20 cellular contexts compared by ENCODE assay signal in genomic region chr3:122364508-122364907, GRCh38. TPM values are rescaled to one million over a fixed set of nuclear protein-coding genes. Genes with fewer than 3 reads are reported as not detected.
DNase-seq lines count a peak whose midpoint lies in the region; ATAC-seq, FAIRE-seq and TF ChIP-seq lines count a peak whose summit lies in the region.
"Had no signal": no experiment of that assay in that cellular context is flagged by ENCODE, and none has a peak within 500 bp of the region (broad histone marks: within the 10 kb centered on the region; RNA-seq: fewer than 3 reads in every experiment).

No MANE protein-coding gene starts in this region.

- intact Hi-C loops in GM12878 (cut with micrococcal nuclease; ENCODE audit: unreplicated experiment) (no loop called here), stomach (cut with DNase I; ENCODE audit: low total_unique reads) (no loop called here)
- intact Hi-C loops in CD4-positive, alpha-beta T cell (cut with DNase I, micrococcal nuclease) = no loop called here

- peaks cover 42% of the 10 kb centered on the region for H3K36me3 ChIP-seq in OCI-LY3 (replicated peaks; ENCODE audit: low read depth, low read length)
- H3K36me3 ChIP-seq in GM12878 (ENCODE audit: control insufficient read depth in 2 of 2, insufficient read depth in 2 of 2, low read length in 1 of 2) = peaks cover 4 to 15% of the 10 kb centered on the region in 2 experiments
- H3K36me3 ChIP-seq in stomach = peaks cover 7 to 82% (median 64%) of the 10 kb centered on the region in 4 donors

- no peaks in the 10 kb centered on the region for H3K79me2 ChIP-seq in OCI-LY3 (ENCODE audit: low read length)
- no peaks in the 10 kb centered on the region for H3K79me2 ChIP-seq in GM12878 (ENCODE audit: control insufficient read depth, insufficient read depth, low read length)

- peaks cover 89% of the 10 kb centered on the region for H3K36me3 Mint-ChIP-seq in activated T-cell treated with anti-CD3 and anti-CD28 coated beads, Interleukin-2, amount 50 U/mL, for 24 hours (ENCODE audit: low read depth)
- H3K36me3 Mint-ChIP-seq in activated T-cell treated with anti-CD3 and anti-CD28 coated beads, Interleukin-2, amount 50 U/mL, for 4 hours (ENCODE audit: insufficient read depth) = peaks cover 35% of the 10 kb centered on the region
- H3K36me3 Mint-ChIP-seq in CD4-positive, alpha-beta T cell (ENCODE audit: low read depth) = peaks cover 79% of the 10 kb centered on the region

- H3K4me1 ChIP-seq in OCI-LY3 (ENCODE audit: low read length) = peaks cover 14% of the 10 kb centered on the region
- no peaks in the 10 kb centered on the region for H3K4me1 ChIP-seq in GM12878 (ENCODE audit: control insufficient read depth, insufficient read depth, low read length)
- peaks cover 0 to 16% (median 11%) of the 10 kb centered on the region in 4 donors for H3K4me1 ChIP-seq in stomach
- H3K4me1 ChIP-seq: BLaER1 treated with 17β-estradiol and CSF1 and Interleukin-3, amounts not matched to agents 10 nM and 100 nM; tibial artery had no signal

- no peak for TF ChIP-seq POLR2A in GM12878 (IDR thresholded peaks at IDR 0.05; ENCODE audit: low read depth, low read length)
- no peak for TF ChIP-seq POLR2A in stomach (IDR thresholded peaks at IDR 0.05)

- BruUV-seq in GM12878 (replicated peaks; lab: Mats Ljungman, UMichigan) = no TSS peak

- H3K4me3 Mint-ChIP-seq in activated T-cell treated with anti-CD3 and anti-CD28 coated beads, Interleukin-2, amount 50 U/mL, for 24 hours = no peak overlapping the region
- H3K4me3 Mint-ChIP-seq in activated T-cell treated with anti-CD3 and anti-CD28 coated beads, Interleukin-2, amount 50 U/mL, for 4 hours = no peak overlapping the region
- H3K4me3 Mint-ChIP-seq in CD4-positive, alpha-beta T cell = no peak overlapping the region
- H3K4me3 Mint-ChIP-seq: activated naive CD8-positive, alpha-beta T cell treated with anti-CD3 and anti-CD28 coated beads, Interleukin-2, amount 50 U/mL, for 24 hours had no signal

- no peaks in the 10 kb centered on the region for H3K27me3 Mint-ChIP-seq in activated T-cell treated with anti-CD3 and anti-CD28 coated beads, Interleukin-2, amount 50 U/mL, for 24 hours
- no peaks in the 10 kb centered on the region for H3K27me3 Mint-ChIP-seq in activated T-cell treated with anti-CD3 and anti-CD28 coated beads, Interleukin-2, amount 50 U/mL, for 4 hours (ENCODE audit: low read depth)
- H3K27me3 Mint-ChIP-seq in CD4-positive, alpha-beta T cell = no peaks in the 10 kb centered on the region
- H3K27me3 Mint-ChIP-seq: activated naive CD8-positive, alpha-beta T cell treated with anti-CD3 and anti-CD28 coated beads, Interleukin-2, amount 50 U/mL, for 24 hours had no signal

- no peak for ATAC-seq in activated T-cell treated with anti-CD3 and anti-CD28 coated beads, Interleukin-2, amount 50 U/mL, for 4 hours
- peak; percentile 75 for ATAC-seq in GM12878
- no peak for ATAC-seq in GM21825 (IDR thresholded peaks at IDR 0.05; ENCODE audit: unreplicated experiment)
- ATAC-seq in CD4-positive, alpha-beta T cell (ENCODE audit: poor library complexity) = no peak

- H3K27me3 ChIP-seq in OCI-LY3 (ENCODE audit: low read depth, low read length) (no peaks in the 10 kb centered on the region), GM12878 (replicated peaks in 1 of 2; ENCODE audit: control insufficient read depth in 2 of 2, insufficient read depth in 2 of 2, low read length in 1 of 2) (no peaks in the 10 kb centered on the region), stomach (no peaks in the 10 kb centered on the region)
- H3K27me3 ChIP-seq in CD4-positive, alpha-beta T cell (ENCODE audit: control insufficient read depth, insufficient read depth, low read length) = no peaks in the 10 kb centered on the region
- H3K27me3 ChIP-seq: BLaER1 treated with 17β-estradiol and CSF1 and Interleukin-3, amounts not matched to agents 10 nM and 100 nM; tibial artery had no signal

- RAD21 ChIA-PET in GM12878 (lab: Charles Lee; ENCODE audit: unreplicated experiment) = interaction anchor here (0.9 to 3.8 kb wide), 17 partner anchors 11 to 818 kb away, joined by 3 to 32 read pairs (median 4); partner anchors contain the start of genes CSTA, FAM162A, MIX23 and POLQ

- H3K9me3 Mint-ChIP-seq in activated T-cell treated with anti-CD3 and anti-CD28 coated beads, Interleukin-2, amount 50 U/mL, for 24 hours = no peaks in the 10 kb centered on the region
- no peaks in the 10 kb centered on the region for H3K9me3 Mint-ChIP-seq in activated T-cell treated with anti-CD3 and anti-CD28 coated beads, Interleukin-2, amount 50 U/mL, for 4 hours
- H3K9me3 Mint-ChIP-seq in CD4-positive, alpha-beta T cell = no peaks in the 10 kb centered on the region
- H3K9me3 Mint-ChIP-seq: activated naive CD8-positive, alpha-beta T cell treated with anti-CD3 and anti-CD28 coated beads, Interleukin-2, amount 50 U/mL, for 24 hours had no signal

- CTCF ChIA-PET in GM12878 (lab: Yijun Ruan, JAX) = interaction anchor here (0.6 to 4.5 kb wide), 13 partner anchors 9 to 392 kb away, joined by 3 to 52 read pairs (median 6); partner anchors contain the start of genes FAM162A and MIX23
- CTCF ChIA-PET in CD4-positive, alpha-beta T cell (lab: Charles Lee) = no interaction called here

- DNase-seq in activated T-cell treated with anti-CD3 and anti-CD28 coated beads, Interleukin-2, amount 50 U/mL, for 24 hours = no peak
- DNase-seq in activated T-cell treated with anti-CD3 and anti-CD28 coated beads, Interleukin-2, amount 50 U/mL, for 4 hours = no peak
- DNase-seq in GM12878 (ENCODE audit: low read depth, low spot score) (no peak), stomach (no peak), NCI-H2081 treated with DMSO at 0.1 percent for 48 hours (lab: John Stamatoyannopoulos, UW) (no peak)
- no peak for DNase-seq in CD4-positive, alpha-beta T cell
- DNase-seq: activated naive CD8-positive, alpha-beta T cell treated with anti-CD3 and anti-CD28 coated beads, Interleukin-2, amount 50 U/mL, for 24 hours; activated T-cell treated with anti-CD3 and anti-CD28 coated beads, Interleukin-2, amount 50 U/mL, for 48 hours; NCI-H1417; NCI-H510A; NK-92 treated with Interleukin-12 subunit alpha and Interleukin-12 subunit beta, amount 100 ng/mL, for 24 hours; stimulated activated CD4-positive, alpha-beta T cell treated with anti-CD3 and anti-CD28 coated beads, Interleukin-2, amount 100 ng/mL, for 48 hours; stimulated activated naive CD4-positive, alpha-beta T cell; tibial artery had no signal

- SMC1A ChIA-PET in GM12878 (lab: Charles Lee; ENCODE audit: uncharacterized antibody, unreplicated experiment) = interaction anchor here (0.7 to 6.0 kb wide), 18 partner anchors 9 to 818 kb away, joined by 3 to 50 read pairs (median 7); partner anchors contain the start of genes FAM162A, MIX23 and POLQ

- H3K4me1 Mint-ChIP-seq in activated T-cell treated with anti-CD3 and anti-CD28 coated beads, Interleukin-2, amount 50 U/mL, for 24 hours (ENCODE audit: low read depth) = peaks cover 27% of the 10 kb centered on the region
- H3K4me1 Mint-ChIP-seq in activated T-cell treated with anti-CD3 and anti-CD28 coated beads, Interleukin-2, amount 50 U/mL, for 4 hours (ENCODE audit: low read depth) = no peaks in the 10 kb centered on the region
- H3K4me1 Mint-ChIP-seq in CD4-positive, alpha-beta T cell (ENCODE audit: low read depth) = no peaks in the 10 kb centered on the region

- WGBS in GM12878 (ENCODE audit: insufficient coverage, insufficient replicate concordance, low lambda C conversion rate, missing lambda C conversion rate) = 76% methylated on average over 2 of the region's 2 CpGs
- WGBS in stomach, 5 donors = 44 to 98% (median 96%) methylated on average over 2 of the region's 2 CpGs

- TF ChIP-seq EP300 in GM12878 (IDR thresholded peaks at IDR 0.05; ENCODE audit: borderline replicate concordance in 1 of 2, control insufficient read depth in 1 of 2, low read depth in 2 of 2, low read length in 2 of 2) (no peak), stomach (IDR thresholded peaks at IDR 0.05) (no peak)

- FAIRE-seq in GM12878 (lab: Jason Lieb, UNC) = no peak
- FAIRE-seq: colon had no signal

- H3K27ac ChIP-seq in OCI-LY3 (ENCODE audit: low read length) (peak overlapping the region; percentile 50; the same call in 1 of the 2 replicates), GM12878 (ENCODE audit: control insufficient read depth, insufficient read depth) (peak overlapping the region; percentile 0; the same call in 1 of the 2 replicates), stomach (peak overlapping the region in 4 of 5 donors; percentile 7 to 86 (median 77))
- no peak overlapping the region for H3K27ac ChIP-seq in CD4-positive, alpha-beta T cell (ENCODE audit: low read depth, low read length)
- H3K27ac ChIP-seq: BLaER1 treated with 17β-estradiol and CSF1 and Interleukin-3, amounts not matched to agents 10 nM and 100 nM; tibial artery had no signal

- H3K4me3 ChIP-seq in OCI-LY3 (ENCODE audit: low read length) (no peak overlapping the region), GM12878 (no peak overlapping the region), stomach (no peak overlapping the region)
- H3K4me3 ChIP-seq: BLaER1 treated with 17β-estradiol and CSF1 and Interleukin-3, amounts not matched to agents 10 nM and 100 nM; tibial artery had no signal

- H4K20me1 ChIP-seq in OCI-LY3 (ENCODE audit: insufficient read depth, low read length) = no peaks in the 10 kb centered on the region
- H4K20me1 ChIP-seq in GM12878 (ENCODE audit: control insufficient read depth, insufficient read depth) = no peaks in the 10 kb centered on the region
- H4K20me1 ChIP-seq: BLaER1 treated with 17β-estradiol and CSF1 and Interleukin-3, amounts not matched to agents 10 nM and 100 nM had no signal

- H3K9me3 ChIP-seq in OCI-LY3 (ENCODE audit: insufficient read depth, low read length) (no peaks in the 10 kb centered on the region), GM12878 (replicated peaks; ENCODE audit: control insufficient read depth, insufficient read depth, low read length) (no peaks in the 10 kb centered on the region), stomach (no peaks in the 10 kb centered on the region)
- H3K9me3 ChIP-seq in CD4-positive, alpha-beta T cell (ENCODE audit: control insufficient read depth, low read length) = no peaks in the 10 kb centered on the region
- H3K9me3 ChIP-seq: BLaER1 treated with 17β-estradiol and CSF1 and Interleukin-3, amounts not matched to agents 10 nM and 100 nM; tibial artery had no signal

- TF ChIP-seq RAD21 in GM12878 (IDR thresholded peaks at IDR 0.05; ENCODE audit: insufficient read depth, low read depth, low read length) = no peak

- POLR2A ChIA-PET in GM12878 (lab: Charles Lee) = interaction anchor here (0.9 to 3.2 kb wide), 8 partner anchors 12 to 261 kb away, joined by 3 to 28 read pairs (median 5); partner anchors contain the start of genes CSTA, FAM162A and MIX23
- POLR2A ChIA-PET in CD4-positive, alpha-beta T cell (lab: Charles Lee) = no interaction called here

- H3K4me2 ChIP-seq in OCI-LY3 (ENCODE audit: low read length) (no peak overlapping the region), GM12878 (ENCODE audit: control insufficient read depth, insufficient read depth) (no peak overlapping the region)
- H3K4me2 ChIP-seq: BLaER1 treated with 17β-estradiol and CSF1 and Interleukin-3, amounts not matched to agents 10 nM and 100 nM had no signal

- in situ Hi-C loops in GM12878 (cut with MboI) = no loop called here

- no peak for TF ChIP-seq CTCF in OCI-LY3 (IDR thresholded peaks at IDR 0.05; ENCODE audit: low read depth, low read length)
- TF ChIP-seq CTCF in GM12878 (IDR thresholded peaks at IDR 0.05 in 2 of 3, conservative IDR thresholded peaks at IDR 0.05 in 1 of 3; ENCODE audit: control insufficient read depth in 2 of 3, extremely low read depth in 1 of 3, insufficient read depth in 1 of 3, low read depth in 3 of 3, low read length in 3 of 3) = no peak
- TF ChIP-seq CTCF in stomach (IDR thresholded peaks at IDR 0.05) = no peak
- no peak for TF ChIP-seq CTCF in CD4-positive, alpha-beta T cell (IDR thresholded peaks at IDR 0.05)

- H3K9ac ChIP-seq in OCI-LY3 (ENCODE audit: low read length) (no peak overlapping the region), GM12878 (ENCODE audit: control insufficient read depth, insufficient read depth, low read length) (no peak overlapping the region)
- H3K9ac ChIP-seq: BLaER1 treated with 17β-estradiol and CSF1 and Interleukin-3, amounts not matched to agents 10 nM and 100 nM had no signal

- H3K27ac Mint-ChIP-seq in activated T-cell treated with anti-CD3 and anti-CD28 coated beads, Interleukin-2, amount 50 U/mL, for 24 hours = peak overlapping the region; percentile 85
- no peak overlapping the region for H3K27ac Mint-ChIP-seq in CD4-positive, alpha-beta T cell
- H3K27ac Mint-ChIP-seq: activated naive CD8-positive, alpha-beta T cell treated with anti-CD3 and anti-CD28 coated beads, Interleukin-2, amount 50 U/mL, for 24 hours had no signal

- H2AFZ ChIP-seq in OCI-LY3 (ENCODE audit: low read depth, low read length) = no peak overlapping the region
- H2AFZ ChIP-seq in GM12878 (ENCODE audit: control insufficient read depth, low read depth, low read length) = no peak overlapping the region

RNA-seq across cellular contexts. Expression of gene MIX23, which starts 18.5 kb away (rescaled TPM):
- total RNA-seq in activated T-cell treated with anti-CD3 and anti-CD28 coated beads, Interleukin-2, amount 50 U/mL, for 4 hours = 100 to 1,000 TPM; 143 to 160 (median 156) TPM
- total RNA-seq in GM12878 (2013; cell fraction: nucleolus; rRNA removed) = 40.0 and 50.3 TPM in 2 replicates
- total RNA-seq in GM12878 (2014; rRNA removed) (44.1 and 66.5 TPM in 2 replicates), GM12878 (2014; rRNA removed; fragmentation: Illumina TruSeq; extraction: Trizol) (130 and 138 TPM in 2 replicates), GM12878 (2021) (63.3 and 71.3 TPM in 2 replicates), stomach (10 to 100 TPM in 3 of 5 donors, 1 to 10 TPM in 2; 3.5 to 44.3 (median 30.4) TPM)
- polyA plus RNA-seq in GM12878 (2011; ENCODE audit: low read depth) = 25.9 TPM
- polyA plus RNA-seq in GM12878 (2011; rRNA removed) (47.4 and 97.5 TPM in 2 replicates), GM12878 (2014; fragmentation: Illumina TruSeq; extraction: Trizol) (176 and 238 TPM in 2 replicates), GM12878 (2014; fragmentation: Nextera tagmentation; extraction: Ambion mirVana) (10 to 100 TPM; 30.0 to 45.9 TPM), GM12878 (2014; rRNA removed) (66.6 and 92.3 TPM in 2 replicates), GM12878 (2016; fragmentation: Nextera tagmentation; extraction: Ambion mirVana) (10 to 100 TPM; 53.4 to 78.1 TPM), stomach (10 to 100 TPM; 30.5 to 35.6 (median 35.5) TPM)
- 12.9 and 20.2 TPM in 2 replicates for polyA plus RNA-seq in GM12878 (2011; cell fraction: cytosol; rRNA removed)
- 25.3 and 37.7 TPM in 2 replicates for polyA plus RNA-seq in GM12878 (2011; cell fraction: nucleus; rRNA removed)
- 45.2 and 57.2 TPM in 2 replicates for polyA plus RNA-seq in GM12878 (2012)
- polyA minus RNA-seq in GM12878 (2011; rRNA and poly(A)+ RNA removed) = 15.5 and 20.8 TPM in 2 replicates
- polyA minus RNA-seq in GM12878 (2011; cell fraction: cytosol; rRNA and poly(A)+ RNA removed) = 13.2 and 14.5 TPM in 2 replicates
- polyA minus RNA-seq in GM12878 (2011; cell fraction: nucleus; rRNA and poly(A)+ RNA removed) = 6.9 and 7.5 TPM in 2 replicates
- total RNA-seq in CD4-positive, alpha-beta T cell = 10 to 100 TPM; 12.4 to 17.5 TPM

RNA-seq across cellular contexts. Expression of gene FAM162A, which starts 19.5 kb away (rescaled TPM):
- 10 to 100 TPM; 54.2 to 73.2 (median 69.1) TPM for total RNA-seq in activated T-cell treated with anti-CD3 and anti-CD28 coated beads, Interleukin-2, amount 50 U/mL, for 4 hours
- total RNA-seq in GM12878 (2013; cell fraction: nucleolus; rRNA removed) = 62.0 and 63.0 TPM in 2 replicates
- total RNA-seq in GM12878 (2014; rRNA removed) (59.2 and 60.7 TPM in 2 replicates), GM12878 (2014; rRNA removed; fragmentation: Illumina TruSeq; extraction: Trizol) (97.4 and 99.6 TPM in 2 replicates), GM12878 (2021) (73.6 and 76.4 TPM in 2 replicates), stomach (100 to 1,000 TPM in 1 of 5 donors, 10 to 100 TPM in 4; 21.0 to 137 (median 25.8) TPM)
- polyA plus RNA-seq in GM12878 (2011; ENCODE audit: low read depth) = 91.2 TPM
- polyA plus RNA-seq in GM12878 (2011; rRNA removed) (346 and 555 TPM in 2 replicates), GM12878 (2014; fragmentation: Illumina TruSeq; extraction: Trizol) (105 and 122 TPM in 2 replicates), GM12878 (2014; fragmentation: Nextera tagmentation; extraction: Ambion mirVana) (100 to 1,000 TPM; 290 to 297 TPM), GM12878 (2014; rRNA removed) (83.6 and 93.7 TPM in 2 replicates), GM12878 (2016; fragmentation: Nextera tagmentation; extraction: Ambion mirVana) (100 to 1,000 TPM; 177 to 186 TPM), stomach (100 to 1,000 TPM in 1 of 3 donors, 10 to 100 TPM in 2; 69.0 to 102 (median 69.5) TPM)
- polyA plus RNA-seq in GM12878 (2011; cell fraction: cytosol; rRNA removed) = 138 and 178 TPM in 2 replicates
- polyA plus RNA-seq in GM12878 (2011; cell fraction: nucleus; rRNA removed) = 95.8 and 191 TPM in 2 replicates
- polyA plus RNA-seq in GM12878 (2012) = 144 and 186 TPM in 2 replicates
- 70.4 and 118 TPM in 2 replicates for polyA minus RNA-seq in GM12878 (2011; rRNA and poly(A)+ RNA removed)
- 24.2 and 29.8 TPM in 2 replicates for polyA minus RNA-seq in GM12878 (2011; cell fraction: cytosol; rRNA and poly(A)+ RNA removed)
- polyA minus RNA-seq in GM12878 (2011; cell fraction: nucleus; rRNA and poly(A)+ RNA removed) = 29.6 and 31.3 TPM in 2 replicates
- total RNA-seq in CD4-positive, alpha-beta T cell = 10 to 100 TPM; 32.8 to 34.6 TPM

RNA-seq across cellular contexts. Expression of gene CSTA, which starts 39.5 kb away (rescaled TPM):
- total RNA-seq in activated T-cell treated with anti-CD3 and anti-CD28 coated beads, Interleukin-2, amount 50 U/mL, for 4 hours = not detected
- total RNA-seq in GM12878 (2013; cell fraction: nucleolus; rRNA removed) = not detected in 2 replicates
- total RNA-seq in GM12878 (2014; rRNA removed) (1.8 and 1.9 TPM in 2 replicates), GM12878 (2014; rRNA removed; fragmentation: Illumina TruSeq; extraction: Trizol) (4.2 and 4.6 TPM in 2 replicates), GM12878 (2021) (1.8 and 2.1 TPM in 2 replicates), stomach (1 to 10 TPM in 1 of 5 donors, not detected in 4; 4.6 TPM)
- 0.55 TPM for polyA plus RNA-seq in GM12878 (2011; ENCODE audit: low read depth)
- polyA plus RNA-seq in GM12878 (2011; rRNA removed) (1.9 and 3.5 TPM in 2 replicates), GM12878 (2014; fragmentation: Illumina TruSeq; extraction: Trizol) (6.7 and 15.4 TPM in 2 replicates), GM12878 (2014; fragmentation: Nextera tagmentation; extraction: Ambion mirVana) (1 to 10 TPM; 2.7 to 3.9 TPM), GM12878 (2014; rRNA removed) (2.2 and 5.6 TPM in 2 replicates), GM12878 (2016; fragmentation: Nextera tagmentation; extraction: Ambion mirVana) (1 to 10 TPM; 3.1 to 3.7 TPM), stomach (1,000 to 10,000 TPM in 1 of 3 donors, 10 to 100 TPM in 1, 1 to 10 TPM in 1; 8.8 to 1,479 (median 86.0) TPM)
- polyA plus RNA-seq in GM12878 (2011; cell fraction: cytosol; rRNA removed) = 0.39 and 0.64 TPM in 2 replicates
- 0.57 and 0.76 TPM in 2 replicates for polyA plus RNA-seq in GM12878 (2011; cell fraction: nucleus; rRNA removed)
- polyA plus RNA-seq in GM12878 (2012) = 1.1 and 2.1 TPM in 2 replicates
- not detected in 2 replicates for polyA minus RNA-seq in GM12878 (2011; rRNA and poly(A)+ RNA removed)
- not detected in 2 replicates for polyA minus RNA-seq in GM12878 (2011; cell fraction: cytosol; rRNA and poly(A)+ RNA removed)
- polyA minus RNA-seq in GM12878 (2011; cell fraction: nucleus; rRNA and poly(A)+ RNA removed) = not detected in 2 replicates
- 1 to 10 TPM; 1.2 to 1.4 TPM for total RNA-seq in CD4-positive, alpha-beta T cell
- total RNA-seq: Daoy; T-helper 1 cell treated with Interleukin-12 subunit alpha and Interleukin-12 subunit beta and Interleukin-4 antibody, amounts not matched to agents 30 ng/mL and 1 ng/mL, for 36 hours had no signal

RNA-seq across cellular contexts. Expression of gene WDR5B, which starts 51.4 kb away (rescaled TPM):
- 1 to 10 TPM; 1.6 to 2.8 (median 1.9) TPM for total RNA-seq in activated T-cell treated with anti-CD3 and anti-CD28 coated beads, Interleukin-2, amount 50 U/mL, for 4 hours
- 16.0 and 16.1 TPM in 2 replicates for total RNA-seq in GM12878 (2013; cell fraction: nucleolus; rRNA removed)
- 4.0 and 5.9 TPM in 2 replicates for total RNA-seq in GM12878 (2014; rRNA removed)
- total RNA-seq in GM12878 (2014; rRNA removed; fragmentation: Illumina TruSeq; extraction: Trizol) = 4.2 TPM in 2 replicates
- 2.9 and 3.4 TPM in 2 replicates for total RNA-seq in GM12878 (2021)
- 0.63 TPM for polyA plus RNA-seq in GM12878 (2011; ENCODE audit: low read depth)
- polyA plus RNA-seq in GM12878 (2011; rRNA removed) = 7.9 and 11.5 TPM in 2 replicates
- 2.9 TPM in 2 replicates for polyA plus RNA-seq in GM12878 (2011; cell fraction: cytosol; rRNA removed)
- polyA plus RNA-seq in GM12878 (2011; cell fraction: nucleus; rRNA removed) = 4.7 and 5.3 TPM in 2 replicates
- polyA plus RNA-seq in GM12878 (2012) = 1.2 and 2.6 TPM in 2 replicates
- polyA plus RNA-seq in GM12878 (2014; fragmentation: Illumina TruSeq; extraction: Trizol) = 3.8 and 3.9 TPM in 2 replicates
- 1 to 10 TPM; 1.7 to 2.4 TPM for polyA plus RNA-seq in GM12878 (2014; fragmentation: Nextera tagmentation; extraction: Ambion mirVana)
- 3.2 and 3.6 TPM in 2 replicates for polyA plus RNA-seq in GM12878 (2014; rRNA removed)
- polyA plus RNA-seq in GM12878 (2016; fragmentation: Nextera tagmentation; extraction: Ambion mirVana) = 1 to 10 TPM; 2.8 to 2.9 TPM
- polyA minus RNA-seq in GM12878 (2011; rRNA and poly(A)+ RNA removed) = 5.9 and 6.8 TPM in 2 replicates
- 1.9 and 2.4 TPM in 2 replicates for polyA minus RNA-seq in GM12878 (2011; cell fraction: cytosol; rRNA and poly(A)+ RNA removed)
- 8.3 and 10.3 TPM in 2 replicates for polyA minus RNA-seq in GM12878 (2011; cell fraction: nucleus; rRNA and poly(A)+ RNA removed)
- total RNA-seq in stomach = 1 to 10 TPM in 2 of 5 donors, under 1 TPM in 2, not detected in 1; under 0.01 to 4.6 (median 1.0) TPM
- 1 to 10 TPM; 1.7 to 4.0 (median 1.9) TPM for polyA plus RNA-seq in stomach
- 1 to 10 TPM; 2.3 to 2.4 TPM for total RNA-seq in CD4-positive, alpha-beta T cell
